1 cellular context compared by ENCODE assay signal in genomic region chr12:50937653-50938052, GRCh38.
TF ChIP-seq lines count a peak whose summit lies in the region.

No MANE protein-coding gene starts in this region.

TF ChIP-seq in K562, 482 proteins besides CTCF, POLR2A, EP300 and RAD21 (continued from another document):
- TF ChIP-seq, protein P1, sequence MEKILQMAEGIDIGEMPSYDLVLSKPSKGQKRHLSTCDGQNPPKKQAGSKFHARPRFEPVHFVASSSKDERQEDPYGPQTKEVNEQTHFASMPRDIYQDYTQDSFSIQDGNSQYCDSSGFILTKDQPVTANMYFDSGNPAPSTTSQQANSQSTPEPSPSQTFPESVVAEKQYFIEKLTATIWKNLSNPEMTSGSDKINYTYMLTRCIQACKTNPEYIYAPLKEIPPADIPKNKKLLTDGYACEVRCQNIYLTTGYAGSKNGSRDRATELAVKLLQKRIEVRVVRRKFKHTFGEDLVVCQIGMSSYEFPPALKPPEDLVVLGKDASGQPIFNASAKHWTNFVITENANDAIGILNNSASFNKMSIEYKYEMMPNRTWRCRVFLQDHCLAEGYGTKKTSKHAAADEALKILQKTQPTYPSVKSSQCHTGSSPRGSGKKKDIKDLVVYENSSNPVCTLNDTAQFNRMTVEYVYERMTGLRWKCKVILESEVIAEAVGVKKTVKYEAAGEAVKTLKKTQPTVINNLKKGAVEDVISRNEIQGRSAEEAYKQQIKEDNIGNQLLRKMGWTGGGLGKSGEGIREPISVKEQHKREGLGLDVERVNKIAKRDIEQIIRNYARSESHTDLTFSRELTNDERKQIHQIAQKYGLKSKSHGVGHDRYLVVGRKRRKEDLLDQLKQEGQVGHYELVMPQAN (IDR thresholded peaks at IDR 0.05; ENCODE audit: borderline replicate concordance), result no peak
